In genomic region chr4:68553830-68554229, GRCh38 we compare ENCODE assay signal across 7 cellular contexts.
A peak's percentile ranks its signal among the peaks of the same experiment; 100 is the strongest.
DNase-seq lines count a peak whose midpoint lies in the region; ATAC-seq, FAIRE-seq and TF ChIP-seq lines count a peak whose summit lies in the region.
"Not testable (repeated sequence)": the region's sequence is repeated elsewhere in the genome, so short reads cannot be mapped to it uniquely, and the experiment has no call there.

No MANE protein-coding gene starts in this region.

- H3K36me3 ChIP-seq in MM.1S (replicated peaks; ENCODE audit: insufficient read depth, low read length) = not testable (repeated sequence)

- not testable (repeated sequence) for H3K4me2 ChIP-seq in MM.1S (ENCODE audit: low read depth, low read length)

- H3K27ac ChIP-seq in MM.1S (ENCODE audit: low read length) = peak overlapping the region; percentile 54; the same call in 1 of the 2 replicates

- not testable (repeated sequence) for H3K9me3 ChIP-seq in MM.1S (replicated peaks; ENCODE audit: insufficient read depth, low read length)

- peaks cover 24% of the 10 kb centered on the region; the same call in 1 of the 2 replicates for H3K79me2 ChIP-seq in MM.1S (ENCODE audit: low read length)

- peak; percentile 59 for ATAC-seq in GM19025 (IDR thresholded peaks at IDR 0.05; ENCODE audit: low read depth, unreplicated experiment)
- ATAC-seq in GM21423 (IDR thresholded peaks at IDR 0.05; ENCODE audit: unreplicated experiment) = peak; percentile 57
- peak; percentile 79 for ATAC-seq in HG02642 (IDR thresholded peaks at IDR 0.05; ENCODE audit: poor library complexity, unreplicated experiment)
- ATAC-seq in HG02981 (IDR thresholded peaks at IDR 0.05; ENCODE audit: unreplicated experiment) = peak; percentile 45
- peak; percentile 59 for ATAC-seq in HG03196 (IDR thresholded peaks at IDR 0.05; ENCODE audit: unreplicated experiment)

- H3K27me3 ChIP-seq in MM.1S (replicated peaks; ENCODE audit: insufficient read depth, low read length) = not testable (repeated sequence)

- H3K4me1 ChIP-seq in MM.1S (ENCODE audit: low read length) = peaks cover 10% of the 10 kb centered on the region

- H3K9me2 ChIP-seq in MM.1S (replicated peaks; ENCODE audit: insufficient read depth, low read length) = not testable (repeated sequence)

- not testable (repeated sequence) for H3F3A ChIP-seq in MM.1S (ENCODE audit: insufficient read depth, low read length)

- H3K9ac ChIP-seq in MM.1S (ENCODE audit: low read length) = not testable (repeated sequence)

- not testable (repeated sequence) for H3K4me3 ChIP-seq in MM.1S (ENCODE audit: low read length)

- not testable (repeated sequence) for TF ChIP-seq CTCF in MM.1S (IDR thresholded peaks at IDR 0.05; ENCODE audit: low read length)

- H2AFZ ChIP-seq in MM.1S (ENCODE audit: low read length) = not testable (repeated sequence)

- peak; percentile 98 for FAIRE-seq in GM18507 (lab: Jason Lieb, UNC)

- H4K20me1 ChIP-seq in MM.1S (ENCODE audit: insufficient read depth, low read length) = not testable (repeated sequence)

- DNase-seq in GM18507 (ENCODE audit: extremely low spot score, insufficient read length, low read depth); MM.1S: not testable (repeated sequence)
